Comparison of ENCODE assay signal across 1 cellular context in the genomic region with DNA sequence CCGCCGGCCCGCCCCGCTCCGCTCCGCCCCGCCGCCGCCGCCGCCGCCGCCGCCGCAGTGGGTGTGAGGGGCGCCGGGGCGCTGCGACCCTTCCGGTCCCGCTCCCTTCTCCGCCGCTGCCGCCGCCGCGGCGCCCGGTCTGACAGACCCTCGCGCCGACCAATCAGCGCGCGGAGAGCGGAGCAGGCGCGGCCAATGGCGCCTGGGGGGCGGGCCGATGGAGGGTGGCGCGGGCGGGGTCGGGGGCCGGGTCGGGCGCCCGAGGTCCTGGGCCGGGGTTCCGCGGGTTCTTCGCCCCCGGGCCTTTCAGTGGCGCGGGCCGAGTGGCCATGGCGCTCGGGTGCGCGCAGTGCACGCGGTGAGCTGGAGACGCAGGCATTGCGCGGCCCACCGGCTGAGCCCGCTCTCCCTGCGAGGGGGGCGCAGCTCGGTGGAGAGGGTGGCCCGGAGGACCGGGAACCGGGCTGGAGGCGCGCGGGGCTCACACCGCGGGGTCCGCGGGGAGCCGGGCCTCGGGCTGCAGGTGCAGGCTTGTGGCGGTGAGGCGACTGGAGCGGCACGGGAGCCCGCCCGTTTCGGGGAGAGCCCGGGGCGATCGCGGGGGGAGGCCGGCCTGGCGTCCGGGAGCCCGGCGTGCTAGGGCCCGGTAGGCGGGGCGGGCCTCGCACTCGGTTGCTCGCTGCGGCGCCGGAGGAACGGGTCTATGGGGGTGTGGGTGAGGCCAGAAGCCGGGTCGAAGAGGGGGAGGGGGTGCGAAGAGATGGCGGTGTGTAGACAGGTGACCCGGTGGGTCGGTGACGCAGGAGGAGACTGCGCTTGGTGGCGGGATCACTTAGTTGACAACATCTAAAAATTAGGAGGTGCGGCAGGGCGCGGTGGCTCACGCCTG.
TF ChIP-seq lines count a peak whose summit lies in the region.

A gene (minus strand): TSS at position 141 of the 889 bp plus-strand sequence. CDS start 11,522 bp downstream, outside the sequence.

TF ChIP-seq in HCT116, 20 proteins besides CTCF, POLR2A, EP300 and RAD21 (continued from another document):
- TF ChIP-seq, protein P1, sequence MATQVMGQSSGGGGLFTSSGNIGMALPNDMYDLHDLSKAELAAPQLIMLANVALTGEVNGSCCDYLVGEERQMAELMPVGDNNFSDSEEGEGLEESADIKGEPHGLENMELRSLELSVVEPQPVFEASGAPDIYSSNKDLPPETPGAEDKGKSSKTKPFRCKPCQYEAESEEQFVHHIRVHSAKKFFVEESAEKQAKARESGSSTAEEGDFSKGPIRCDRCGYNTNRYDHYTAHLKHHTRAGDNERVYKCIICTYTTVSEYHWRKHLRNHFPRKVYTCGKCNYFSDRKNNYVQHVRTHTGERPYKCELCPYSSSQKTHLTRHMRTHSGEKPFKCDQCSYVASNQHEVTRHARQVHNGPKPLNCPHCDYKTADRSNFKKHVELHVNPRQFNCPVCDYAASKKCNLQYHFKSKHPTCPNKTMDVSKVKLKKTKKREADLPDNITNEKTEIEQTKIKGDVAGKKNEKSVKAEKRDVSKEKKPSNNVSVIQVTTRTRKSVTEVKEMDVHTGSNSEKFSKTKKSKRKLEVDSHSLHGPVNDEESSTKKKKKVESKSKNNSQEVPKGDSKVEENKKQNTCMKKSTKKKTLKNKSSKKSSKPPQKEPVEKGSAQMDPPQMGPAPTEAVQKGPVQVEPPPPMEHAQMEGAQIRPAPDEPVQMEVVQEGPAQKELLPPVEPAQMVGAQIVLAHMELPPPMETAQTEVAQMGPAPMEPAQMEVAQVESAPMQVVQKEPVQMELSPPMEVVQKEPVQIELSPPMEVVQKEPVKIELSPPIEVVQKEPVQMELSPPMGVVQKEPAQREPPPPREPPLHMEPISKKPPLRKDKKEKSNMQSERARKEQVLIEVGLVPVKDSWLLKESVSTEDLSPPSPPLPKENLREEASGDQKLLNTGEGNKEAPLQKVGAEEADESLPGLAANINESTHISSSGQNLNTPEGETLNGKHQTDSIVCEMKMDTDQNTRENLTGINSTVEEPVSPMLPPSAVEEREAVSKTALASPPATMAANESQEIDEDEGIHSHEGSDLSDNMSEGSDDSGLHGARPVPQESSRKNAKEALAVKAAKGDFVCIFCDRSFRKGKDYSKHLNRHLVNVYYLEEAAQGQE (IDR thresholded peaks at IDR 0.05; ENCODE audit: low read depth), result no peak
- TF ChIP-seq JUND (IDR thresholded peaks at IDR 0.05) (no peak), ZFX (IDR thresholded peaks at IDR 0.05) (peak; percentile 71), TCF7L2 (IDR thresholded peaks at IDR 0.05; ENCODE audit: borderline replicate concordance, extremely low read depth, insufficient read depth, insufficient read length) (no peak), YY1 (IDR thresholded peaks at IDR 0.05; ENCODE audit: extremely low read depth, insufficient replicate concordance, low read depth, low read length) (no peak), SP1 (IDR thresholded peaks at IDR 0.05; ENCODE audit: low read depth) (peak; percentile 79), EZH2 (IDR thresholded peaks at IDR 0.05) (no peak), SIN3A (IDR thresholded peaks at IDR 0.05; ENCODE audit: low read depth) (peak; percentile 38; the same call in 1 of the 2 replicates), ELF1 (IDR thresholded peaks at IDR 0.05; ENCODE audit: borderline replicate concordance, low read depth) (no peak), ZNF274 (IDR thresholded peaks at IDR 0.05; ENCODE audit: low read depth, low read length) (no peak)
- TF ChIP-seq, protein P2, sequence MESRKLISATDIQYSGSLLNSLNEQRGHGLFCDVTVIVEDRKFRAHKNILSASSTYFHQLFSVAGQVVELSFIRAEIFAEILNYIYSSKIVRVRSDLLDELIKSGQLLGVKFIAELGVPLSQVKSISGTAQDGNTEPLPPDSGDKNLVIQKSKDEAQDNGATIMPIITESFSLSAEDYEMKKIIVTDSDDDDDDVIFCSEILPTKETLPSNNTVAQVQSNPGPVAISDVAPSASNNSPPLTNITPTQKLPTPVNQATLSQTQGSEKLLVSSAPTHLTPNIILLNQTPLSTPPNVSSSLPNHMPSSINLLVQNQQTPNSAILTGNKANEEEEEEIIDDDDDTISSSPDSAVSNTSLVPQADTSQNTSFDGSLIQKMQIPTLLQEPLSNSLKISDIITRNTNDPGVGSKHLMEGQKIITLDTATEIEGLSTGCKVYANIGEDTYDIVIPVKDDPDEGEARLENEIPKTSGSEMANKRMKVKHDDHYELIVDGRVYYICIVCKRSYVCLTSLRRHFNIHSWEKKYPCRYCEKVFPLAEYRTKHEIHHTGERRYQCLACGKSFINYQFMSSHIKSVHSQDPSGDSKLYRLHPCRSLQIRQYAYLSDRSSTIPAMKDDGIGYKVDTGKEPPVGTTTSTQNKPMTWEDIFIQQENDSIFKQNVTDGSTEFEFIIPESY (IDR thresholded peaks at IDR 0.05; ENCODE audit: extremely low read depth, insufficient replicate concordance, low read length), result no peak
